In the genomic region with DNA sequence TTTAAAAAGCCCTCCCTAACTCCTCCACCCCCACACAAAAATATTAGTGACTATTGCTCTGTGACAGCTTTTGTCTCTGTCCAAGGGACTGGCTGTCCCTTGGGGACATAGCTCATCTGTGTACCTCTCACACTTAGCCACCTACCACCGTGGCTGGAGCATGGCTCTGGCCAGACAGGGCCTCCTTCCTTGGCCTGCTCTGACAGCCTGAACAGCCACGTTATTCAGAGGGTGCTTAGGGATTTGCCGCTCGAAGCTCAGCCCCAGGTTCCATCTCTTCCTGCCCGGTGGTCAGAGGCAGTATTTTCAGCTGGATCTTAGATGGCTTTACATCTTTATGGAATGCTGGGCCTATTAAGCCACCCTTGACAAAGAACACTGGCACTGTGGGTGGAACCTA, we compare ENCODE assay signal across 18 cellular contexts. TPM values are rescaled to one million over a fixed set of nuclear protein-coding genes. Genes with fewer than 3 reads are reported as not detected.
A peak's percentile ranks its signal among the peaks of the same experiment; 100 is the strongest.
DNase-seq lines count a peak whose midpoint lies in the region; ATAC-seq, FAIRE-seq and TF ChIP-seq lines count a peak whose summit lies in the region.
"Had no signal": no experiment of that assay in that cellular context is flagged by ENCODE, and none has a peak within 500 bp of the region (broad histone marks: within the 10 kb centered on the region; RNA-seq: fewer than 3 reads in every experiment).

No MANE protein-coding gene starts in this region.

- no peaks in the 10 kb centered on the region for H3K9me3 ChIP-seq in K562 (replicated peaks; ENCODE audit: control insufficient read depth, insufficient read depth, low read depth, low read length)
- H3K9me3 ChIP-seq in naive thymus-derived CD4-positive, alpha-beta T cell (ENCODE audit: control insufficient read depth in 2 of 3, low read length in 3 of 3) = no peaks in the 10 kb centered on the region
- no peaks in the 10 kb centered on the region for H3K9me3 ChIP-seq in smooth muscle cell (replicated peaks; ENCODE audit: low read depth)

- H3K79me2 ChIP-seq in K562 (ENCODE audit: control insufficient read depth, insufficient read depth, low read length) (no peaks in the 10 kb centered on the region), smooth muscle cell (ENCODE audit: low read depth) (no peaks in the 10 kb centered on the region)

- peaks cover 8% of the 10 kb centered on the region for H4K20me1 ChIP-seq in K562 (replicated peaks; ENCODE audit: control insufficient read depth, insufficient read depth, low read length)
- no peaks in the 10 kb centered on the region for H4K20me1 ChIP-seq in smooth muscle cell (ENCODE audit: low read depth)

- H3K4me1 ChIP-seq in K562 (replicated peaks in 1 of 2; ENCODE audit: control insufficient read depth in 2 of 2, insufficient read depth in 2 of 2, low read length in 2 of 2) (peaks cover 15 to 34% of the 10 kb centered on the region in 2 experiments; a peak in 4 of 5 replicates), smooth muscle cell (ENCODE audit: low read depth) (peaks cover 15% of the 10 kb centered on the region)
- H3K4me1 ChIP-seq in naive thymus-derived CD4-positive, alpha-beta T cell (ENCODE audit: control insufficient read depth in 2 of 2, insufficient read depth in 2 of 2, low read length in 2 of 2) = peaks cover 5 to 12% of the 10 kb centered on the region in 2 donors

- H3K36me3 ChIP-seq in H7 (replicated peaks; ENCODE audit: control insufficient read depth, insufficient read depth, low read length) (peaks cover 5% of the 10 kb centered on the region), K562 (ENCODE audit: control insufficient read depth, insufficient read depth, low read length) (peaks cover 11% of the 10 kb centered on the region; the same call in 2 of the 3 replicates), smooth muscle cell (ENCODE audit: low read depth) (no peaks in the 10 kb centered on the region)
- H3K36me3 ChIP-seq in naive thymus-derived CD4-positive, alpha-beta T cell (ENCODE audit: control insufficient read depth in 2 of 3, insufficient read depth in 3 of 3, low read length in 3 of 3) = peaks cover 0 to 13% (median 0%) of the 10 kb centered on the region in 3 experiments

- TF ChIP-seq RAD21 in K562 (CRISPR knock-in tag; conservative IDR thresholded peaks at IDR 0.05 in 1 of 2, IDR thresholded peaks at IDR 0.05 in 1 of 2) = no peak

- BruUV-seq in K562 (replicated peaks; lab: Mats Ljungman, UMichigan) = no TSS peak

- peaks cover 42% of the 10 kb centered on the region for H3K4me1 Mint-ChIP-seq in neural crest cell
- H3K4me1 Mint-ChIP-seq in naive thymus-derived CD4-positive, alpha-beta T cell = peaks cover 8 to 27% (median 17%) of the 10 kb centered on the region in 7 donors

- H3K27me3 ChIP-seq in H7 (ENCODE audit: control insufficient read depth, insufficient read depth, low read length) = peaks cover 5% of the 10 kb centered on the region; the same call in 1 of the 2 replicates
- H3K27me3 ChIP-seq in K562 (ENCODE audit: control insufficient read depth in 2 of 2, insufficient read depth in 2 of 2, low read length in 2 of 2) = no peaks in the 10 kb centered on the region
- no peaks in the 10 kb centered on the region for H3K27me3 ChIP-seq in naive thymus-derived CD4-positive, alpha-beta T cell (ENCODE audit: control insufficient read depth in 2 of 2, insufficient read depth in 2 of 2, low read length in 2 of 2)
- no peaks in the 10 kb centered on the region for H3K27me3 ChIP-seq in smooth muscle cell (ENCODE audit: low read depth)

- no peak overlapping the region for H3K27ac Mint-ChIP-seq in neural crest cell (ENCODE audit: unreplicated experiment)
- H3K27ac Mint-ChIP-seq in naive thymus-derived CD4-positive, alpha-beta T cell = peak overlapping the region in 2 of 9 donors; percentile 22 to 48

- intact Hi-C loops in K562 (cut with micrococcal nuclease) = no loop called here
- intact Hi-C loops in naive thymus-derived CD4-positive, alpha-beta T cell (cut with micrococcal nuclease) = no loop called here

- no peak for FAIRE-seq in D721Med (lab: Jason Lieb, UNC)
- no peak for FAIRE-seq in K562 (lab: Jason Lieb, UNC)

- H3K4me2 ChIP-seq in K562 (ENCODE audit: insufficient read depth, low read length) (no peak overlapping the region), smooth muscle cell (no peak overlapping the region)

- H3K9ac ChIP-seq in K562 (ENCODE audit: insufficient read depth in 1 of 2, low read depth in 2 of 2, low read length in 2 of 2) (peak overlapping the region in 1 of 2 experiments; percentile 38; a peak in 1 of 4 replicates), smooth muscle cell (ENCODE audit: low read depth) (no peak overlapping the region)
- H3K9ac ChIP-seq: GM23248 had no signal

- H3K4me3 Mint-ChIP-seq in neural crest cell = peak overlapping the region; percentile 49
- H3K4me3 Mint-ChIP-seq in naive thymus-derived CD4-positive, alpha-beta T cell = no peak overlapping the region

- POLR2A ChIA-PET in K562 (lab: Yijun Ruan, JAX) = interaction anchor here (0.6 to 1.5 kb wide), 10 partner anchors 11 to 156 kb away, joined by 3 to 10 read pairs (median 4); a partner anchor contains a TSS
- POLR2A ChIA-PET in naive thymus-derived CD4-positive, alpha-beta T cell (lab: Charles Lee) = no interaction called here

- peak; percentile 5 for DNase-seq in D721Med (ENCODE audit: insufficient read length, low spot score)
- peak; percentile 25 for DNase-seq in H7
- no peak for DNase-seq in K562 (ENCODE audit: extremely low read depth in 1 of 4, low spot score in 3 of 4)
- no peak for DNase-seq in neural crest cell (ENCODE audit: low read depth, low spot score)
- DNase-seq in naive thymus-derived CD4-positive, alpha-beta T cell = no peak
- no peak for DNase-seq in smooth muscle cell (lab: John Stamatoyannopoulos, UW; ENCODE audit: unreplicated experiment)
- DNase-seq: CD8-positive, alpha-beta memory T cell; DMS79; GM23248; KBM-7; NCI-H1105; NCI-H510A; NCI-H748 treated with DMSO at 0.1 percent for 48 hours; SW 1271 had no signal

- no peaks in the 10 kb centered on the region for H3K36me3 Mint-ChIP-seq in neural crest cell (ENCODE audit: low read depth)
- no peaks in the 10 kb centered on the region for H3K36me3 Mint-ChIP-seq in naive thymus-derived CD4-positive, alpha-beta T cell

- TF ChIP-seq CTCF in D721Med (IDR thresholded peaks at IDR 0.05; ENCODE audit: insufficient read depth, missing control alignments) (no peak), K562 (IDR thresholded peaks at IDR 0.05 in 2 of 3, conservative IDR thresholded peaks at IDR 0.05 in 1 of 3; ENCODE audit: insufficient read depth in 2 of 3, low read depth in 1 of 3, low read length in 3 of 3) (no peak), neural crest cell (conservative IDR thresholded peaks at IDR 0.05) (no peak), smooth muscle cell (IDR thresholded peaks at IDR 0.05; ENCODE audit: borderline replicate concordance, insufficient read depth, poor library complexity, severe bottlenecking) (no peak)

- H2AFZ ChIP-seq in K562 (ENCODE audit: low read depth, low read length) = no peak overlapping the region
- no peak overlapping the region for H2AFZ ChIP-seq in smooth muscle cell (ENCODE audit: low read depth)
- H2AFZ ChIP-seq: GM23248 had no signal

- CTCF ChIA-PET in K562 (lab: Yijun Ruan, JAX; ENCODE audit: low intra/inter-chr PET ratio) = no interaction called here
- CTCF ChIA-PET in naive thymus-derived CD4-positive, alpha-beta T cell (lab: Charles Lee) = no interaction called here

- H3K4me3 ChIP-seq in H7 (ENCODE audit: insufficient read depth, low read depth, low read length) (no peak overlapping the region), K562 (no peak overlapping the region), smooth muscle cell (no peak overlapping the region)
- H3K4me3 ChIP-seq in naive thymus-derived CD4-positive, alpha-beta T cell (ENCODE audit: low read length) = no peak overlapping the region
- H3K4me3 ChIP-seq: GM23248 had no signal

- WGBS in K562 (ENCODE audit: insufficient coverage, low coverage, missing lambda C conversion rate) = 37% methylated on average over 5 of the region's 5 CpGs
- 76% methylated on average over 5 of the region's 5 CpGs for WGBS in smooth muscle cell (ENCODE audit: low lambda C conversion rate)

- no peak overlapping the region for H3K27ac ChIP-seq in K562 (ENCODE audit: extremely low read depth, low read depth, low read length)
- H3K27ac ChIP-seq in naive thymus-derived CD4-positive, alpha-beta T cell (ENCODE audit: low read depth, low read length) = no peak overlapping the region
- no peak overlapping the region for H3K27ac ChIP-seq in smooth muscle cell (ENCODE audit: low read depth)
- H3K27ac ChIP-seq: GM23248 had no signal

- no peaks in the 10 kb centered on the region for H3K9me1 ChIP-seq in K562 (ENCODE audit: control insufficient read depth, insufficient read depth, low read length)

- TF ChIP-seq POLR2A in K562 (conservative IDR thresholded peaks at IDR 0.05) = no peak

- H3K27me3 Mint-ChIP-seq in neural crest cell (ENCODE audit: low read depth) = no peaks in the 10 kb centered on the region
- peaks cover 0 to 23% (median 8%) of the 10 kb centered on the region in 5 donors for H3K27me3 Mint-ChIP-seq in naive thymus-derived CD4-positive, alpha-beta T cell

- peaks cover 2% of the 10 kb centered on the region for H3F3A ChIP-seq in smooth muscle cell (ENCODE audit: low read depth)

- ATAC-seq in K562 (no peak), GM19328 (IDR thresholded peaks at IDR 0.05; ENCODE audit: unreplicated experiment) (no peak)
- ATAC-seq in naive thymus-derived CD4-positive, alpha-beta T cell = no peak
- ATAC-seq: HCT116, Panc1, Right ventricle myocardium inferior had no signal

- no peaks in the 10 kb centered on the region for H3K9me3 Mint-ChIP-seq in neural crest cell
- H3K9me3 Mint-ChIP-seq in naive thymus-derived CD4-positive, alpha-beta T cell = peaks cover 0 to 1% (median 0%) of the 10 kb centered on the region in 11 donors
- H3K9me3 Mint-ChIP-seq: CD8-positive, alpha-beta memory T cell had no signal

- TF ChIP-seq EP300 in K562 (IDR thresholded peaks at IDR 0.05; ENCODE audit: low read length) = no peak

- in situ Hi-C loops in K562 (cut with MboI) = no loop called here

RNA-seq across cellular contexts. Expression of a gene that starts 6.1 kb away (rescaled TPM):
- total RNA-seq in H7 (2014; rRNA removed; shearing (Covaris generic)) = 7.8 and 11.0 TPM in 2 replicates
- 44.8 and 129 TPM in 2 replicates for total RNA-seq in K562 (2011; cell fraction: chromatin; rRNA removed; ENCODE audit: low replicate concordance)
- 69.9 and 80.7 TPM in 2 replicates for total RNA-seq in K562 (2011; cell fraction: nucleolus; rRNA removed)
- total RNA-seq in K562 (2011; cell fraction: nucleoplasm; rRNA removed) = 57.7 and 69.2 TPM in 2 replicates
- total RNA-seq in K562 (2014; rRNA removed) (4.1 and 5.9 TPM in 2 replicates), K562 (2014; rRNA removed; fragmentation: Illumina TruSeq; extraction: Trizol) (2.7 and 3.0 TPM in 2 replicates), K562 (2015; rRNA removed; fragmentation: Illumina TruSeq; extraction: Trizol) (4.2 and 5.0 TPM in 2 replicates), K562 (2021) (19.1 and 21.9 TPM in 2 replicates), neural crest cell (97.1 and 99.2 TPM in 2 replicates), smooth muscle cell (2.9 and 3.6 TPM in 2 replicates)
- polyA plus RNA-seq in K562 (2011; rRNA removed) (7.2 and 8.2 TPM in 2 replicates), K562 (2014; fragmentation: Illumina TruSeq; extraction: Trizol) (14.1 and 15.3 TPM in 2 replicates), K562 (2014; fragmentation: Nextera tagmentation; extraction: Ambion mirVana) (under 1 TPM; 0.31 to 0.86 TPM), K562 (2014; rRNA removed) (9.0 and 10.2 TPM in 2 replicates), smooth muscle cell (1.8 and 5.1 TPM in 2 replicates)
- polyA plus RNA-seq in K562 (2011; cell fraction: cytosol; rRNA removed) = 8.3 and 12.6 TPM in 2 replicates
- 38.5 and 63.5 TPM in 2 replicates for polyA plus RNA-seq in K562 (2011; cell fraction: nucleus; rRNA removed)
- polyA plus RNA-seq in K562 (2012) = 15.6 and 17.8 TPM in 2 replicates
- polyA minus RNA-seq in K562 (2011; rRNA and poly(A)+ RNA removed) = 14.3 and 24.2 TPM in 2 replicates
- polyA minus RNA-seq in K562 (2011; cell fraction: cytosol; rRNA and poly(A)+ RNA removed) = 23.8 and 25.3 TPM in 2 replicates
- polyA minus RNA-seq in K562 (2011; cell fraction: nucleus; rRNA and poly(A)+ RNA removed) = 31.9 and 33.1 TPM in 2 replicates
- 1 to 10 TPM; 3.0 to 6.4 (median 3.2) TPM for total RNA-seq in naive thymus-derived CD4-positive, alpha-beta T cell
- 1 to 10 TPM in 1 of 2 donors, under 1 TPM in 1; 0.17 to 1.3 TPM for polyA plus RNA-seq in naive thymus-derived CD4-positive, alpha-beta T cell

RNA-seq across cellular contexts. Expression of a gene that starts 29.5 kb away (rescaled TPM):
- total RNA-seq in H7 (2014; rRNA removed; shearing (Covaris generic)) = 270 TPM in 2 replicates
- 340 and 395 TPM in 2 replicates for total RNA-seq in K562 (2011; cell fraction: chromatin; rRNA removed; ENCODE audit: low replicate concordance)
- total RNA-seq in K562 (2011; cell fraction: nucleolus; rRNA removed) = 195 and 209 TPM in 2 replicates
- total RNA-seq in K562 (2011; cell fraction: nucleoplasm; rRNA removed) = 265 and 293 TPM in 2 replicates
- total RNA-seq in K562 (2014; rRNA removed) = 254 and 257 TPM in 2 replicates
- 273 and 284 TPM in 2 replicates for total RNA-seq in K562 (2014; rRNA removed; fragmentation: Illumina TruSeq; extraction: Trizol)
- 211 and 221 TPM in 2 replicates for total RNA-seq in K562 (2015; rRNA removed; fragmentation: Illumina TruSeq; extraction: Trizol)
- 232 and 246 TPM in 2 replicates for total RNA-seq in K562 (2021)
- 221 and 230 TPM in 2 replicates for polyA plus RNA-seq in K562 (2011; rRNA removed)
- 149 and 217 TPM in 2 replicates for polyA plus RNA-seq in K562 (2011; cell fraction: cytosol; rRNA removed)
- polyA plus RNA-seq in K562 (2011; cell fraction: nucleus; rRNA removed) = 232 and 336 TPM in 2 replicates
- 195 and 518 TPM in 2 replicates for polyA plus RNA-seq in K562 (2012)
- 293 and 317 TPM in 2 replicates for polyA plus RNA-seq in K562 (2014; fragmentation: Illumina TruSeq; extraction: Trizol)
- 100 to 1,000 TPM; 336 to 623 TPM for polyA plus RNA-seq in K562 (2014; fragmentation: Nextera tagmentation; extraction: Ambion mirVana)
- 235 and 240 TPM in 2 replicates for polyA plus RNA-seq in K562 (2014; rRNA removed)
- polyA minus RNA-seq in K562 (2011; rRNA and poly(A)+ RNA removed) = 227 and 242 TPM in 2 replicates
- 87.5 and 101 TPM in 2 replicates for polyA minus RNA-seq in K562 (2011; cell fraction: cytosol; rRNA and poly(A)+ RNA removed)
- polyA minus RNA-seq in K562 (2011; cell fraction: nucleus; rRNA and poly(A)+ RNA removed) = 92.1 and 168 TPM in 2 replicates
- total RNA-seq in neural crest cell = 156 and 158 TPM in 2 replicates
- 100 to 1,000 TPM; 110 to 173 (median 135) TPM for total RNA-seq in naive thymus-derived CD4-positive, alpha-beta T cell
- 100 to 1,000 TPM; 134 to 179 TPM for polyA plus RNA-seq in naive thymus-derived CD4-positive, alpha-beta T cell
- total RNA-seq in smooth muscle cell = 157 and 164 TPM in 2 replicates
- 165 and 176 TPM in 2 replicates for polyA plus RNA-seq in smooth muscle cell

RNA-seq across cellular contexts. Expression of a gene that starts 39.7 kb away (rescaled TPM):
- total RNA-seq in H7 (2014; rRNA removed; shearing (Covaris generic)) = 112 and 141 TPM in 2 replicates
- 69.7 and 109 TPM in 2 replicates for total RNA-seq in K562 (2011; cell fraction: chromatin; rRNA removed; ENCODE audit: low replicate concordance)
- 85.4 and 86.3 TPM in 2 replicates for total RNA-seq in K562 (2011; cell fraction: nucleolus; rRNA removed)
- total RNA-seq in K562 (2011; cell fraction: nucleoplasm; rRNA removed) = 66.2 and 83.3 TPM in 2 replicates
- total RNA-seq in K562 (2014; rRNA removed) (52.2 and 64.0 TPM in 2 replicates), K562 (2014; rRNA removed; fragmentation: Illumina TruSeq; extraction: Trizol) (27.9 and 28.7 TPM in 2 replicates), K562 (2015; rRNA removed; fragmentation: Illumina TruSeq; extraction: Trizol) (34.7 and 37.0 TPM in 2 replicates), K562 (2021) (51.8 and 55.4 TPM in 2 replicates), neural crest cell (100 and 102 TPM in 2 replicates), smooth muscle cell (5.5 and 5.7 TPM in 2 replicates)
- polyA plus RNA-seq in K562 (2011; rRNA removed) (39.3 and 59.5 TPM in 2 replicates), K562 (2014; fragmentation: Illumina TruSeq; extraction: Trizol) (41.8 and 49.7 TPM in 2 replicates), K562 (2014; fragmentation: Nextera tagmentation; extraction: Ambion mirVana) (1 to 10 TPM; 6.5 to 7.9 TPM), K562 (2014; rRNA removed) (56.1 and 65.2 TPM in 2 replicates), smooth muscle cell (9.0 and 10.8 TPM in 2 replicates)
- polyA plus RNA-seq in K562 (2011; cell fraction: cytosol; rRNA removed) = 40.2 and 44.2 TPM in 2 replicates
- polyA plus RNA-seq in K562 (2011; cell fraction: nucleus; rRNA removed) = 225 and 272 TPM in 2 replicates
- polyA plus RNA-seq in K562 (2012) = 43.7 and 45.1 TPM in 2 replicates
- polyA minus RNA-seq in K562 (2011; rRNA and poly(A)+ RNA removed) = 16.7 and 17.2 TPM in 2 replicates
- polyA minus RNA-seq in K562 (2011; cell fraction: cytosol; rRNA and poly(A)+ RNA removed) = 15.9 and 17.8 TPM in 2 replicates
- polyA minus RNA-seq in K562 (2011; cell fraction: nucleus; rRNA and poly(A)+ RNA removed) = 23.6 and 43.5 TPM in 2 replicates
- 10 to 100 TPM in 1 of 5 experiments, 1 to 10 TPM in 1, under 1 TPM in 2, not detected in 1; 0.38 to 16.1 (median 1.3) TPM for total RNA-seq in naive thymus-derived CD4-positive, alpha-beta T cell
- polyA plus RNA-seq in naive thymus-derived CD4-positive, alpha-beta T cell = under 1 TPM in 1 of 2 donors, not detected in 1; 0.67 TPM

Comparison
In these comparisons a context has a peak if more than half of its experiments do, and no peak if none do; other contexts are left out.
1. DNase-seq: peak in D721Med (single experiment) and H7 (single experiment); none in K562 (0 of 4), neural crest cell (single experiment), naive thymus-derived CD4-positive, alpha-beta T cell (0 of 9) and smooth muscle cell (single experiment).